In genomic region chr1:223992456-223993246, GRCh38 we compare ENCODE assay signal across 8 cellular contexts.
DNase-seq lines count a peak whose midpoint lies in the region; ATAC-seq and TF ChIP-seq lines count a peak whose summit lies in the region.
"Not testable (repeated sequence)": the region's sequence is repeated elsewhere in the genome, so short reads cannot be mapped to it uniquely, and the experiment has no call there.

No MANE protein-coding gene starts in this region.

- not testable (repeated sequence) for H3K9me2 ChIP-seq in SK-N-SH

- H3F3A ChIP-seq in SK-N-SH (replicated peaks; ENCODE audit: insufficient read depth): not testable (repeated sequence)

- not testable (repeated sequence) for H3K27me3 Mint-ChIP-seq in glutamatergic neuron (ENCODE audit: unreplicated experiment)

- not testable (repeated sequence) for H3K4me1 ChIP-seq in SK-N-SH (ENCODE audit: control insufficient read depth in 1 of 2, insufficient read depth in 2 of 2, low read depth in 1 of 2, low read length in 1 of 2); osteoblast (ENCODE audit: insufficient read depth, low read length); thymus (ENCODE audit: control insufficient read depth, insufficient read depth, low read length)

- H3K4me1 Mint-ChIP-seq in glutamatergic neuron (ENCODE audit: low read depth, unreplicated experiment): not testable (repeated sequence)

- not testable (repeated sequence) for H3K36me3 ChIP-seq in SK-N-SH (replicated peaks in 1 of 2; ENCODE audit: control insufficient read depth in 1 of 2, insufficient read depth in 2 of 2, low read length in 1 of 2); osteoblast (ENCODE audit: insufficient read depth, low read length); thymus (ENCODE audit: control insufficient read depth, insufficient read depth)

- H3K4me2 ChIP-seq in SK-N-SH (peak overlapping the region; percentile 84), osteoblast (ENCODE audit: insufficient read depth, low read length) (peak overlapping the region; percentile 51)

- peak overlapping the region; percentile 63 to 64; a peak in 3 of 4 replicates for H3K27ac ChIP-seq in SK-N-SH (ENCODE audit: low read depth in 2 of 2, low read length in 1 of 2)
- peak overlapping the region; percentile 87 for H3K27ac ChIP-seq in osteoblast (ENCODE audit: low read depth, low read length)
- peak overlapping the region; percentile 77 for H3K27ac ChIP-seq in thymus (ENCODE audit: low read depth)

- not testable (repeated sequence) for H3K27me3 ChIP-seq in SK-N-SH (ENCODE audit: insufficient read depth); osteoblast (ENCODE audit: insufficient read depth, low read length); thymus (ENCODE audit: control insufficient read depth, insufficient read depth)

- CTCF ChIA-PET in SK-N-SH (lab: Yijun Ruan, JAX): not testable (repeated sequence)

- 0% methylated on average over 11 of the region's 70 CpGs for WGBS in SK-N-SH (ENCODE audit: low lambda C conversion rate)
- under 1% methylated on average over 59 of the region's 70 CpGs for WGBS in thymus

- not testable (repeated sequence) for H3K9me3 Mint-ChIP-seq in activated naive CD4-positive, alpha-beta T cell treated with anti-CD3 and anti-CD28 coated beads, Interleukin-2, amount 50 U/mL, for 72 hours; glutamatergic neuron (ENCODE audit: unreplicated experiment)

- H3K79me2 ChIP-seq in SK-N-SH (ENCODE audit: insufficient read depth) (peaks cover 20% of the 10 kb centered on the region), osteoblast (ENCODE audit: insufficient read depth, low read length) (peaks cover 21% of the 10 kb centered on the region)

- H3K9ac ChIP-seq in SK-N-SH: peak overlapping the region; percentile 86

- H2AFZ ChIP-seq in SK-N-SH (ENCODE audit: low read depth) (peak overlapping the region; percentile 56), osteoblast (ENCODE audit: low read length) (peak overlapping the region; percentile 62)

- H3K4me3 Mint-ChIP-seq in glutamatergic neuron (ENCODE audit: unreplicated experiment): peak overlapping the region; percentile 96

- not testable (repeated sequence) for TF ChIP-seq EP300 in SK-N-SH (IDR thresholded peaks at IDR 0.05; ENCODE audit: borderline replicate concordance in 1 of 2, low read depth in 1 of 2, low read length in 1 of 2)

- H3K4me3 ChIP-seq in GM08714 (ENCODE audit: low read length): peak overlapping the region; percentile 75
- peak overlapping the region; percentile 58 to 85 for H3K4me3 ChIP-seq in SK-N-SH (ENCODE audit: low read depth in 2 of 2, low read length in 1 of 2)
- H3K4me3 ChIP-seq in osteoblast (ENCODE audit: insufficient read depth, low read length): peak overlapping the region; percentile 72
- peak overlapping the region; percentile 35 for H3K4me3 ChIP-seq in thymus (ENCODE audit: low read length)

- POLR2A ChIA-PET in SK-N-SH (lab: Yijun Ruan, JAX): not testable (repeated sequence)

- ATAC-seq in HG02610 (IDR thresholded peaks at IDR 0.05; ENCODE audit: unreplicated experiment): peak; percentile 99
- ATAC-seq in activated naive CD4-positive, alpha-beta T cell treated with anti-CD3 and anti-CD28 coated beads, Interleukin-2, amount 50 U/mL, for 72 hours: peak; percentile 99

- DNase-seq in NCI-H1092 (lab: John Stamatoyannopoulos, UW) (peak; percentile 99), SK-N-SH (peak; percentile 87), glutamatergic neuron (peak; percentile 100), osteoblast (ENCODE audit: insufficient read length, low spot score, missing footprints) (peak; percentile 89)
- peak; percentile 98 to 100 for DNase-seq in activated naive CD4-positive, alpha-beta T cell treated with anti-CD3 and anti-CD28 coated beads, Interleukin-2, amount 50 U/mL, for 72 hours (ENCODE audit: low spot score in 2 of 2)

- not testable (repeated sequence) for TF ChIP-seq CTCF in SK-N-SH (IDR thresholded peaks at IDR 0.05); glutamatergic neuron (IDR thresholded peaks at IDR 0.05; ENCODE audit: partially characterized antibody, unreplicated experiment); osteoblast (IDR thresholded peaks at IDR 0.05; ENCODE audit: extremely low read depth, low read depth, low read length)

- H3K36me3 Mint-ChIP-seq in activated naive CD4-positive, alpha-beta T cell treated with anti-CD3 and anti-CD28 coated beads, Interleukin-2, amount 50 U/mL, for 72 hours; glutamatergic neuron (ENCODE audit: unreplicated experiment): not testable (repeated sequence)

- H3K27ac Mint-ChIP-seq in activated naive CD4-positive, alpha-beta T cell treated with anti-CD3 and anti-CD28 coated beads, Interleukin-2, amount 50 U/mL, for 72 hours: peak overlapping the region; percentile 97 to 99
- H3K27ac Mint-ChIP-seq in glutamatergic neuron (ENCODE audit: unreplicated experiment): peak overlapping the region; percentile 98

- not testable (repeated sequence) for TF ChIP-seq RAD21 in SK-N-SH (IDR thresholded peaks at IDR 0.05; ENCODE audit: low read length)

- H3K9me3 ChIP-seq in SK-N-SH; osteoblast (ENCODE audit: low read depth, low read length); thymus (ENCODE audit: control insufficient read depth): not testable (repeated sequence)

- not testable (repeated sequence) for H4K20me1 ChIP-seq in SK-N-SH (ENCODE audit: insufficient read depth); osteoblast (ENCODE audit: insufficient read depth, low read length)

TF ChIP-seq in SK-N-SH, 30 proteins besides CTCF, POLR2A, EP300 and RAD21:
- TF ChIP-seq POLR2AphosphoS5 (IDR thresholded peaks at IDR 0.05; ENCODE audit: low read depth, low read length) (peak; percentile 38; the same call in 1 of the 2 replicates), MAX (IDR thresholded peaks at IDR 0.05; ENCODE audit: low read depth) (peak; percentile 23; the same call in 1 of the 2 replicates), RFX5 (IDR thresholded peaks at IDR 0.05; ENCODE audit: low read length) (peak; percentile 65; the same call in 1 of the 2 replicates)

Comparison
In these comparisons a context has a peak if more than half of its experiments do, and no peak if none do; other contexts are left out.
1. Peak in every context shown above with its lines: DNase-seq, ATAC-seq, H3K4me3 ChIP-seq and H3K27ac ChIP-seq.